Comparison of ENCODE assay signal across 1 cellular context in genomic region chr9:72149231-72149975, GRCh38.
TF ChIP-seq lines count a peak whose summit lies in the region.

GDA (plus strand) TSS chr9:72149440; CDS start chr9:72149560, 120 bp downstream.

TF ChIP-seq in HepG2, 621 proteins besides CTCF, POLR2A, EP300 and RAD21 (continued from another document and continues in another):
- TF ChIP-seq ZBTB34 (CRISPR knock-in tag; IDR thresholded peaks at IDR 0.05) = peak; percentile 45; the same call in 1 of the 2 replicates
- TF ChIP-seq MBD4 (IDR thresholded peaks at IDR 0.05; ENCODE audit: borderline replicate concordance, low read length) = no peak
- TF ChIP-seq, protein P1, sequence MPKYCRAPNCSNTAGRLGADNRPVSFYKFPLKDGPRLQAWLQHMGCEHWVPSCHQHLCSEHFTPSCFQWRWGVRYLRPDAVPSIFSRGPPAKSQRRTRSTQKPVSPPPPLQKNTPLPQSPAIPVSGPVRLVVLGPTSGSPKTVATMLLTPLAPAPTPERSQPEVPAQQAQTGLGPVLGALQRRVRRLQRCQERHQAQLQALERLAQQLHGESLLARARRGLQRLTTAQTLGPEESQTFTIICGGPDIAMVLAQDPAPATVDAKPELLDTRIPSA (CRISPR knock-in tag; IDR thresholded peaks at IDR 0.05; ENCODE audit: borderline replicate concordance) = 0 out of 2 replicates have a peak, but pooled peaks have one; percentile 83
- TF ChIP-seq ZFAT (CRISPR knock-in tag; conservative IDR thresholded peaks at IDR 0.05) = no peak
- no peak for TF ChIP-seq ATF1 (CRISPR knock-in tag; IDR thresholded peaks at IDR 0.05)
- TF ChIP-seq KAT2B (IDR thresholded peaks at IDR 0.05; ENCODE audit: borderline replicate concordance, low read depth, low read length) = no peak
- peak; percentile 94; the same call in 1 of the 2 replicates for TF ChIP-seq LBX2 (CRISPR knock-in tag; IDR thresholded peaks at IDR 0.05; ENCODE audit: borderline replicate concordance)
- TF ChIP-seq MEIS1 (CRISPR knock-in tag; IDR thresholded peaks at IDR 0.05; ENCODE audit: borderline replicate concordance) = no peak
- TF ChIP-seq ZNF143 (CRISPR knock-in tag; IDR thresholded peaks at IDR 0.05) = 0 out of 2 replicates have a peak, but pooled peaks have one; percentile 24
- TF ChIP-seq ZFP36L2 (CRISPR knock-in tag; IDR thresholded peaks at IDR 0.05) = 0 out of 2 replicates have a peak, but pooled peaks have one; percentile 44
- TF ChIP-seq ZFY (CRISPR knock-in tag; IDR thresholded peaks at IDR 0.05) = peak; percentile 67
- peak; percentile 63; the same call in 1 of the 2 replicates for TF ChIP-seq SPEN (CRISPR knock-in tag; IDR thresholded peaks at IDR 0.05; ENCODE audit: low read depth)
- TF ChIP-seq, protein P2, sequence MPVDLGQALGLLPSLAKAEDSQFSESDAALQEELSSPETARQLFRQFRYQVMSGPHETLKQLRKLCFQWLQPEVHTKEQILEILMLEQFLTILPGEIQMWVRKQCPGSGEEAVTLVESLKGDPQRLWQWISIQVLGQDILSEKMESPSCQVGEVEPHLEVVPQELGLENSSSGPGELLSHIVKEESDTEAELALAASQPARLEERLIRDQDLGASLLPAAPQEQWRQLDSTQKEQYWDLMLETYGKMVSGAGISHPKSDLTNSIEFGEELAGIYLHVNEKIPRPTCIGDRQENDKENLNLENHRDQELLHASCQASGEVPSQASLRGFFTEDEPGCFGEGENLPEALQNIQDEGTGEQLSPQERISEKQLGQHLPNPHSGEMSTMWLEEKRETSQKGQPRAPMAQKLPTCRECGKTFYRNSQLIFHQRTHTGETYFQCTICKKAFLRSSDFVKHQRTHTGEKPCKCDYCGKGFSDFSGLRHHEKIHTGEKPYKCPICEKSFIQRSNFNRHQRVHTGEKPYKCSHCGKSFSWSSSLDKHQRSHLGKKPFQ (CRISPR knock-in tag; IDR thresholded peaks at IDR 0.05; ENCODE audit: insufficient replicate concordance) = peak; percentile 86
- peak; percentile 94 for TF ChIP-seq ZNF274 (CRISPR knock-in tag; IDR thresholded peaks at IDR 0.05)
- TF ChIP-seq NR2C2 (CRISPR knock-in tag; IDR thresholded peaks at IDR 0.05; ENCODE audit: borderline replicate concordance) = no peak
- TF ChIP-seq, protein P3, sequence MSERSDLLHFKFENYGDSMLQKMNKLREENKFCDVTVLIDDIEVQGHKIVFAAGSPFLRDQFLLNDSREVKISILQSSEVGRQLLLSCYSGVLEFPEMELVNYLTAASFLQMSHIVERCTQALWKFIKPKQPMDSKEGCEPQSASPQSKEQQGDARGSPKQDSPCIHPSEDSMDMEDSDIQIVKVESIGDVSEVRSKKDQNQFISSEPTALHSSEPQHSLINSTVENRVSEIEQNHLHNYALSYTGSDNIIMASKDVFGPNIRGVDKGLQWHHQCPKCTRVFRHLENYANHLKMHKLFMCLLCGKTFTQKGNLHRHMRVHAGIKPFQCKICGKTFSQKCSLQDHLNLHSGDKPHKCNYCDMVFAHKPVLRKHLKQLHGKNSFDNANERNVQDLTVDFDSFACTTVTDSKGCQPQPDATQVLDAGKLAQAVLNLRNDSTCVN (CRISPR knock-in tag; IDR thresholded peaks at IDR 0.05; ENCODE audit: borderline replicate concordance) = 0 out of 2 replicates have a peak, but pooled peaks have one; percentile 49
- TF ChIP-seq PRMT3 (CRISPR knock-in tag; IDR thresholded peaks at IDR 0.05; ENCODE audit: borderline replicate concordance, low read depth) = no peak
- TF ChIP-seq PRDM10 (CRISPR knock-in tag; IDR thresholded peaks at IDR 0.05; ENCODE audit: low read depth) = no peak
- TF ChIP-seq ZNF225 (CRISPR knock-in tag; IDR thresholded peaks at IDR 0.05) = no peak
- TF ChIP-seq KIAA2018 (CRISPR knock-in tag; IDR thresholded peaks at IDR 0.05; ENCODE audit: borderline replicate concordance) = no peak
- TF ChIP-seq MAFK (conservative IDR thresholded peaks at IDR 0.05 in 1 of 2, IDR thresholded peaks at IDR 0.05 in 1 of 2; ENCODE audit: low read length in 2 of 2) = no peak
- TF ChIP-seq, protein P4, sequence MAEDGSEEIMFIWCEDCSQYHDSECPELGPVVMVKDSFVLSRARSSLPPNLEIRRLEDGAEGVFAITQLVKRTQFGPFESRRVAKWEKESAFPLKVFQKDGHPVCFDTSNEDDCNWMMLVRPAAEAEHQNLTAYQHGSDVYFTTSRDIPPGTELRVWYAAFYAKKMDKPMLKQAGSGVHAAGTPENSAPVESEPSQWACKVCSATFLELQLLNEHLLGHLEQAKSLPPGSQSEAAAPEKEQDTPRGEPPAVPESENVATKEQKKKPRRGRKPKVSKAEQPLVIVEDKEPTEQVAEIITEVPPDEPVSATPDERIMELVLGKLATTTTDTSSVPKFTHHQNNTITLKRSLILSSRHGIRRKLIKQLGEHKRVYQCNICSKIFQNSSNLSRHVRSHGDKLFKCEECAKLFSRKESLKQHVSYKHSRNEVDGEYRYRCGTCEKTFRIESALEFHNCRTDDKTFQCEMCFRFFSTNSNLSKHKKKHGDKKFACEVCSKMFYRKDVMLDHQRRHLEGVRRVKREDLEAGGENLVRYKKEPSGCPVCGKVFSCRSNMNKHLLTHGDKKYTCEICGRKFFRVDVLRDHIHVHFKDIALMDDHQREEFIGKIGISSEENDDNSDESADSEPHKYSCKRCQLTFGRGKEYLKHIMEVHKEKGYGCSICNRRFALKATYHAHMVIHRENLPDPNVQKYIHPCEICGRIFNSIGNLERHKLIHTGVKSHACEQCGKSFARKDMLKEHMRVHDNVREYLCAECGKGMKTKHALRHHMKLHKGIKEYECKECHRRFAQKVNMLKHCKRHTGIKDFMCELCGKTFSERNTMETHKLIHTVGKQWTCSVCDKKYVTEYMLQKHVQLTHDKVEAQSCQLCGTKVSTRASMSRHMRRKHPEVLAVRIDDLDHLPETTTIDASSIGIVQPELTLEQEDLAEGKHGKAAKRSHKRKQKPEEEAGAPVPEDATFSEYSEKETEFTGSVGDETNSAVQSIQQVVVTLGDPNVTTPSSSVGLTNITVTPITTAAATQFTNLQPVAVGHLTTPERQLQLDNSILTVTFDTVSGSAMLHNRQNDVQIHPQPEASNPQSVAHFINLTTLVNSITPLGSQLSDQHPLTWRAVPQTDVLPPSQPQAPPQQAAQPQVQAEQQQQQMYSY (CRISPR knock-in tag; IDR thresholded peaks at IDR 0.05) = 0 out of 2 replicates have a peak, but pooled peaks have one; percentile 51
- TF ChIP-seq ZNF768 (CRISPR knock-in tag; IDR thresholded peaks at IDR 0.05) = peak; percentile 63; the same call in 1 of the 2 replicates
- TF ChIP-seq NFKBIZ (CRISPR knock-in tag; IDR thresholded peaks at IDR 0.05) = no peak
- TF ChIP-seq ZNF879 (CRISPR knock-in tag; IDR thresholded peaks at IDR 0.05) = peak; percentile 67; the same call in 1 of the 2 replicates
- TF ChIP-seq ZNF619 (CRISPR knock-in tag; IDR thresholded peaks at IDR 0.05) = peak; percentile 90; the same call in 1 of the 2 replicates
- TF ChIP-seq PBX3 (CRISPR knock-in tag; IDR thresholded peaks at IDR 0.05; ENCODE audit: borderline replicate concordance) = no peak
- TF ChIP-seq FOXK2 (IDR thresholded peaks at IDR 0.05) = no peak
- 0 out of 2 replicates have a peak, but pooled peaks have one; percentile 74 for TF ChIP-seq ZNF75D (CRISPR knock-in tag; IDR thresholded peaks at IDR 0.05; ENCODE audit: borderline replicate concordance)
- TF ChIP-seq ZNF607 (CRISPR knock-in tag; IDR thresholded peaks at IDR 0.05; ENCODE audit: borderline replicate concordance) = peak; percentile 98
- TF ChIP-seq HMG20A (CRISPR knock-in tag; IDR thresholded peaks at IDR 0.05; ENCODE audit: borderline replicate concordance) = no peak
- no peak for TF ChIP-seq NCOR1 (IDR thresholded peaks at IDR 0.05; ENCODE audit: borderline replicate concordance, low read length)
- TF ChIP-seq HCFC1 (IDR thresholded peaks at IDR 0.05; ENCODE audit: low read depth, low read length) = no peak
- TF ChIP-seq HHEX (CRISPR knock-in tag; IDR thresholded peaks at IDR 0.05) = no peak
- TF ChIP-seq SETDB1 (CRISPR knock-in tag; IDR thresholded peaks at IDR 0.05; ENCODE audit: borderline replicate concordance) = no peak
